In the genomic region with DNA sequence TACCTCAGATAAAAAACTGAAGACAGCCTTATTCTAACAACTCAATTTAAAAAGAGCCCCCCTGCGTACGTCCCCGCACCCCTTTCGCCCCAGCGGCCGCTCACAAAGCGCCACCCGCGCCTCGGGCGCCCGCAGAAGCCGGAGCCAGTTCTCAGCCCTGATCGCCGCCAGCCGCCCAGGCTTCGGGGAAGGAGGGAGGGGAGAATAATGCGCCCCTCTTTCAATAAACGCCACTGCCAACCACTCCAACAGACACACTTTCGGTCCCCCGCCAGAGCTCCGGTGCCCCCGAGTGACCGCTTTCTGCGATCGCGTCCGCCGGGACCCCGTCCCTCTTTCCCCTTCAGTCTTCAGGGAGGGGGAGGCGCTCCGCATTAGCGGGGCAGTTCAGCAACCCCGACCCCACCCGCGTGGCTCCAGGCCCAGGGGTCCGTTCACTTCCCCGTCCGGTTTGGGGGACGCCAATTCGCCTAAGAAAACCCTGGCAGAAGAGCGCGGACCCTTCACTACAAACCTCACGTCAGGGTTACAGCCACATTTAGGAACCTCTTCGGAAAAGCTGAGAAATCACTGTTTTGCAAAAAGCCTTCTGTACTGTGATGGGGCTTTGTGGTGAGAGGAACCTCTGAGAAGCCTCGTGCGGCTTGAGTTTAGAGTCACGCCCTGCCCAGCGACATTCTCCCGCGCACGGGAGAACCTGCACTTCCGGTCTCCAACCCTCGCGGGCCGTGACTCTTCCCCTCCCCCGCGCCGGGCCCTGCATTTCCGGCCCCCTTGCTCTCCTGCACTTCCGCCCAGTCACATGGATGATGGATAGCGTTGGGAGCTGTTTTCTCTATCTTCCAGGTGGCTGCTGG, we compare ENCODE assay signal across 10 cellular contexts. TPM values are rescaled to one million over a fixed set of nuclear protein-coding genes. Genes with fewer than 3 reads are reported as not detected.
DNase-seq lines count a peak whose midpoint lies in the region; ATAC-seq and TF ChIP-seq lines count a peak whose summit lies in the region.
"Had no signal": no experiment of that assay in that cellular context is flagged by ENCODE, and none has a peak within 500 bp of the region (broad histone marks: within the 10 kb centered on the region; RNA-seq: fewer than 3 reads in every experiment).

No MANE protein-coding gene starts in this region.

- peaks cover 36% of the 10 kb centered on the region for H3K27me3 Mint-ChIP-seq in activated B cell treated with CpG ODN at 0.5 μM for 24 hours
- H3K27me3 Mint-ChIP-seq in type B pancreatic cell: peaks cover 81% of the 10 kb centered on the region

- H3K36me3 ChIP-seq in cardiac muscle cell: no peaks in the 10 kb centered on the region
- H3K36me3 ChIP-seq: colonic mucosa had no signal

- peaks cover 21% of the 10 kb centered on the region for H3K4me1 Mint-ChIP-seq in activated B cell treated with CpG ODN at 0.5 μM for 24 hours
- H3K4me1 Mint-ChIP-seq in type B pancreatic cell (ENCODE audit: unreplicated experiment): peaks cover 8% of the 10 kb centered on the region

- H3K27ac ChIP-seq in cardiac muscle cell: no peak overlapping the region
- H3K27ac ChIP-seq: colonic mucosa had no signal

- peak overlapping the region; percentile 41 for H3K4me3 ChIP-seq in cardiac muscle cell
- H3K4me3 ChIP-seq: colonic mucosa had no signal

- TF ChIP-seq CTCF in cardiac muscle cell (IDR thresholded peaks at IDR 0.05; ENCODE audit: low read depth, low read length) (no peak), activated B cell treated with CpG ODN at 0.5 μM for 24 hours (IDR thresholded peaks at IDR 0.05) (no peak), type B pancreatic cell (conservative IDR thresholded peaks at IDR 0.05) (no peak)

- H3K4me3 Mint-ChIP-seq in activated B cell treated with CpG ODN at 0.5 μM for 24 hours (peak overlapping the region; percentile 66), type B pancreatic cell (peak overlapping the region; percentile 82)

- H3K27ac Mint-ChIP-seq in activated B cell treated with CpG ODN at 0.5 μM for 24 hours (no peak overlapping the region), type B pancreatic cell (no peak overlapping the region)
- H3K27ac Mint-ChIP-seq: CD4-positive, CD25-positive, alpha-beta regulatory T cell had no signal

- H3K36me3 Mint-ChIP-seq in activated B cell treated with CpG ODN at 0.5 μM for 24 hours (ENCODE audit: low read depth): no peaks in the 10 kb centered on the region
- H3K36me3 Mint-ChIP-seq in type B pancreatic cell: no peaks in the 10 kb centered on the region
- H3K36me3 Mint-ChIP-seq: CD4-positive, CD25-positive, alpha-beta regulatory T cell had no signal

- DNase-seq in cardiac muscle cell (ENCODE audit: low read depth in 1 of 2, low spot score in 1 of 2) (peak in 1 of 2 donors; percentile 24), Right ventricle myocardium inferior (ENCODE audit: missing footprints) (no peak), activated B cell treated with CpG ODN at 0.5 μM for 24 hours (no peak), islet precursor cell (peak; percentile 68), type B pancreatic cell (ENCODE audit: extremely low spot score, unreplicated experiment) (no peak), foreskin melanocyte (no peak)
- DNase-seq: colonic mucosa had no signal

- H3K4me1 ChIP-seq in cardiac muscle cell (ENCODE audit: low read depth): no peaks in the 10 kb centered on the region
- H3K4me1 ChIP-seq: colonic mucosa had no signal

- intact Hi-C loops in Right ventricle myocardium inferior (cut with DNase I) (no loop called here), activated B cell treated with CpG ODN at 0.5 μM for 24 hours (cut with micrococcal nuclease) (no loop called here)

- no peaks in the 10 kb centered on the region for H3K9me3 ChIP-seq in cardiac muscle cell (ENCODE audit: low read depth)
- H3K9me3 ChIP-seq: colonic mucosa had no signal

- CTCF ChIA-PET in activated B cell treated with CpG ODN at 0.5 μM for 24 hours (lab: Charles Lee): no interaction called here

- H3K27me3 ChIP-seq in cardiac muscle cell: peaks cover 99% of the 10 kb centered on the region

- POLR2A ChIA-PET in activated B cell treated with CpG ODN at 0.5 μM for 24 hours (lab: Charles Lee): no interaction called here

- no peak for ATAC-seq in Right ventricle myocardium inferior
- ATAC-seq in activated B cell treated with CpG ODN at 0.5 μM for 24 hours (ENCODE audit: low read depth): peak; percentile 34
- ATAC-seq in GM21447 (IDR thresholded peaks at IDR 0.05; ENCODE audit: unreplicated experiment): no peak
- no peak for ATAC-seq in GM18873 (IDR thresholded peaks at IDR 0.05; ENCODE audit: low FRiP score, unreplicated experiment)

- peaks cover 5% of the 10 kb centered on the region for H3K9me3 Mint-ChIP-seq in activated B cell treated with CpG ODN at 0.5 μM for 24 hours
- H3K9me3 Mint-ChIP-seq in type B pancreatic cell: no peaks in the 10 kb centered on the region

RNA-seq across cellular contexts. Expression of a gene that starts 18.7 kb away (rescaled TPM):
- total RNA-seq in cardiac muscle cell: 0.11 TPM in 1 of 2 replicates, not detected in the other
- 0.15 TPM in 1 of 2 replicates, not detected in the other for polyA plus RNA-seq in cardiac muscle cell
- not detected for total RNA-seq in Right ventricle myocardium inferior
- not detected in 2 replicates for total RNA-seq in activated B cell treated with CpG ODN at 0.5 μM for 24 hours
- 0.10 and 1.7 TPM in 2 replicates for total RNA-seq in type B pancreatic cell (ENCODE audit: low replicate concordance)
- total RNA-seq: CD4-positive, CD25-positive, alpha-beta regulatory T cell; colonic mucosa had no signal
- polyA plus RNA-seq: CD4-positive, CD25-positive, alpha-beta regulatory T cell had no signal
